In the genomic region with DNA sequence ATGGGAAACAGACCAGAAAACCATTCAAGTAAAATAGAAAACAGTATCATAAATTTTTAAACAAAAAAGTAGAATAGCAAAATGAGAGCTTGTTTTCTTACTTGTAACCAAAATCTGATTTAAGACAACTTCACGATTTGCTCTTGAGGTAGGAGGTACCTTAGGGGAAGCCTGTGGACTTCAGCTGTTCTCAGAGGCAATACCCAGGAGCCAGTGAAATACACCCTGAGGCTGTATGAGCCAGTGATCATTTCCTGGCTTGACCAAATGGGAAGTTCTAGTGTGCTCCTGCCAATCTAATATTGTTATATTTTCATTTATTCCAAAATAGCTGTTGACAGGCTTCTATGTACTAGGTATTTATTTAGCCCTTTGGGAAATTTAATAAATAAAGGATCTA, we compare ENCODE assay signal across 18 cellular contexts.
DNase-seq lines count a peak whose midpoint lies in the region; ATAC-seq, FAIRE-seq and TF ChIP-seq lines count a peak whose summit lies in the region.
"Had no signal": no experiment of that assay in that cellular context is flagged by ENCODE, and none has a peak within 500 bp of the region (broad histone marks: within the 10 kb centered on the region; RNA-seq: fewer than 3 reads in every experiment).

No MANE protein-coding gene starts in this region.

- H3K9me3 ChIP-seq in keratinocyte (ENCODE audit: control insufficient read depth, low read depth, low read length): no peaks in the 10 kb centered on the region
- H3K9me3 ChIP-seq: right lobe of liver had no signal

- no peak overlapping the region for H3K27ac ChIP-seq in keratinocyte (ENCODE audit: control insufficient read depth, insufficient read depth, low read length)
- H3K27ac ChIP-seq: epithelial cell of prostate, right lobe of liver had no signal

- no peaks in the 10 kb centered on the region for H3K36me3 ChIP-seq in keratinocyte (ENCODE audit: control insufficient read depth in 2 of 2, extremely low read depth in 1 of 2, insufficient read depth in 2 of 2, low read length in 2 of 2)
- H3K36me3 ChIP-seq: right lobe of liver had no signal

- no peak overlapping the region for H2AFZ ChIP-seq in keratinocyte (ENCODE audit: control insufficient read depth, low read length)

- no peaks in the 10 kb centered on the region for H3K9me1 ChIP-seq in keratinocyte (ENCODE audit: control insufficient read depth, extremely low read depth, insufficient read depth, low read length)

- H4K20me1 ChIP-seq in keratinocyte (ENCODE audit: control insufficient read depth, extremely low read depth, insufficient read depth, low read length): no peaks in the 10 kb centered on the region

- H3K4me1 ChIP-seq in keratinocyte (ENCODE audit: control insufficient read depth, extremely low read depth, insufficient read depth, low read length): peaks cover 23% of the 10 kb centered on the region

- peak; percentile 68 for FAIRE-seq in keratinocyte (lab: Jason Lieb, UNC)
- FAIRE-seq: GM18507 had no signal

- no peaks in the 10 kb centered on the region for H3K79me2 ChIP-seq in keratinocyte (ENCODE audit: control insufficient read depth, insufficient read depth, low read length)

- ATAC-seq in HG03571 (IDR thresholded peaks at IDR 0.05; ENCODE audit: unreplicated experiment) (no peak), HG03095 (IDR thresholded peaks at IDR 0.05; ENCODE audit: unreplicated experiment) (no peak)
- ATAC-seq: left lobe of liver; naive thymus-derived CD4-positive, alpha-beta T cell had no signal

- no peak for TF ChIP-seq CTCF in keratinocyte (optimal IDR thresholded peaks at IDR 0.05 in 1 of 3, IDR thresholded peaks at IDR 0.05 in 1 of 3, conservative IDR thresholded peaks at IDR 0.05 in 1 of 3; ENCODE audit: extremely low read depth in 1 of 3, insufficient read depth in 2 of 3, low read length in 3 of 3)

- peak; percentile 25 for DNase-seq in EH (ENCODE audit: low read depth)
- DNase-seq in NCI-H226: peak; percentile 62
- DNase-seq in dermis microvascular lymphatic vessel endothelial cell (ENCODE audit: low read depth in 2 of 2): peak; percentile 9 to 60
- no peak for DNase-seq in keratinocyte (ENCODE audit: low read depth, low spot score)
- DNase-seq in NCI-H510A treated with DMSO at 0.1 percent for 48 hours (lab: John Stamatoyannopoulos, UW): no peak
- no peak for DNase-seq in NCI-H2171 treated with DMSO at 0.1 percent for 48 hours (lab: John Stamatoyannopoulos, UW)
- DNase-seq: activated CD4-positive, alpha-beta T cell treated with anti-CD3 and anti-CD28 coated beads for 48 hours; Calu3; head of caudate nucleus; naive thymus-derived CD4-positive, alpha-beta T cell; right lobe of liver; SHP77; stimulated activated CD4-positive, alpha-beta T cell treated with anti-CD3 and anti-CD28 coated beads, Interleukin-4, amount 100 ng/mL, for 1 hour had no signal

- dilution Hi-C loops in keratinocyte (cut with MboI; ENCODE audit: extremely low pct_ligation_motif_present, low sequenced_read_pairs): no loop called here

- no peaks in the 10 kb centered on the region for H3K27me3 ChIP-seq in keratinocyte (ENCODE audit: control insufficient read depth, extremely low read depth, insufficient read depth, low read length)
- H3K27me3 ChIP-seq: right lobe of liver had no signal

- no peak overlapping the region for H3K4me3 ChIP-seq in keratinocyte (ENCODE audit: control insufficient read depth in 2 of 3, extremely low read depth in 1 of 3, insufficient read depth in 2 of 3, low read depth in 1 of 3, low read length in 3 of 3)
- H3K4me3 ChIP-seq: right lobe of liver had no signal

- no peak overlapping the region for H3K9ac ChIP-seq in keratinocyte (ENCODE audit: control insufficient read depth, extremely low read depth, insufficient read depth, low read length)

- H3K4me2 ChIP-seq in keratinocyte (ENCODE audit: control insufficient read depth, extremely low read depth, insufficient read depth, low read depth, low read length): peak overlapping the region; percentile 29

Comparison
In these comparisons a context has a peak if more than half of its experiments do, and no peak if none do; other contexts are left out.
1. DNase-seq: peak in EH (single experiment), NCI-H226 (single experiment) and dermis microvascular lymphatic vessel endothelial cell (2 of 2); none in keratinocyte (single experiment), NCI-H510A treated with DMSO at 0.1 percent for 48 hours (single experiment) and NCI-H2171 treated with DMSO at 0.1 percent for 48 hours (single experiment).